ENCODE assay signal across 15 cellular contexts in genomic region chr7:21971780-21972396, GRCh38. TPM values are rescaled to one million over a fixed set of nuclear protein-coding genes. Genes with fewer than 3 reads are reported as not detected.
DNase-seq lines count a peak whose midpoint lies in the region; ATAC-seq and TF ChIP-seq lines count a peak whose summit lies in the region.
"Had no signal": no experiment of that assay in that cellular context is flagged by ENCODE, and none has a peak within 500 bp of the region (broad histone marks: within the 10 kb centered on the region; RNA-seq: fewer than 3 reads in every experiment).

No MANE protein-coding gene starts in this region.

- H3K4me1 Mint-ChIP-seq in GM23338 (peaks cover 2% of the 10 kb centered on the region; the same call in 2 of the 3 replicates), neural crest cell (no peaks in the 10 kb centered on the region)
- H3K4me1 Mint-ChIP-seq in effector memory CD8-positive, alpha-beta T cell (ENCODE audit: low read depth in 2 of 2): peaks cover 4 to 5% of the 10 kb centered on the region in 2 donors

- H3K9me3 Mint-ChIP-seq in GM23338: no peaks in the 10 kb centered on the region
- peaks cover 13% of the 10 kb centered on the region for H3K9me3 Mint-ChIP-seq in neural crest cell
- no peaks in the 10 kb centered on the region for H3K9me3 Mint-ChIP-seq in effector memory CD8-positive, alpha-beta T cell
- H3K9me3 Mint-ChIP-seq: CD8-positive, alpha-beta T cell had no signal

- no peak for DNase-seq in GM23338 (ENCODE audit: low spot score)
- DNase-seq in cerebellar cortex (ENCODE audit: low spot score): peak; percentile 49
- DNase-seq in neural crest cell (ENCODE audit: low read depth, low spot score): no peak
- DNase-seq in GM19238 (ENCODE audit: insufficient read length, low spot score): no peak
- DNase-seq in effector memory CD8-positive, alpha-beta T cell: no peak
- DNase-seq: CD8-positive, alpha-beta T cell; NCI-H2029; NCI-H2171 treated with DMSO at 0.1 percent for 48 hours; NCI-H82; Peyer's patch; Right ventricle myocardium superior had no signal

- peak overlapping the region; percentile 87 for H2AFZ ChIP-seq in GM23338

- H3K27ac Mint-ChIP-seq in GM23338 (no peak overlapping the region), neural crest cell (ENCODE audit: unreplicated experiment) (peak overlapping the region; percentile 35)
- no peak overlapping the region for H3K27ac Mint-ChIP-seq in effector memory CD8-positive, alpha-beta T cell
- H3K27ac Mint-ChIP-seq: B cell; CD8-positive, alpha-beta T cell had no signal

- no peaks in the 10 kb centered on the region for H4K20me1 ChIP-seq in GM23338 (replicated peaks; ENCODE audit: insufficient read depth)

- H3K36me3 Mint-ChIP-seq in GM23338 (ENCODE audit: low read depth) (no peaks in the 10 kb centered on the region), neural crest cell (ENCODE audit: low read depth) (peaks cover 4% of the 10 kb centered on the region)
- H3K36me3 Mint-ChIP-seq in effector memory CD8-positive, alpha-beta T cell (ENCODE audit: insufficient read depth): no peaks in the 10 kb centered on the region
- H3K36me3 Mint-ChIP-seq: CD8-positive, alpha-beta T cell had no signal

- TF ChIP-seq CTCF in GM23338 (conservative IDR thresholded peaks at IDR 0.05; ENCODE audit: low read depth in 2 of 2) (no peak), neural crest cell (conservative IDR thresholded peaks at IDR 0.05) (no peak)

- ATAC-seq in GM23338 (peak; percentile 71), HG03342 (IDR thresholded peaks at IDR 0.05; ENCODE audit: unreplicated experiment) (no peak)
- no peak for ATAC-seq in effector memory CD8-positive, alpha-beta T cell (replicated peaks)
- ATAC-seq: CD8-positive, alpha-beta T cell had no signal

- H3K79me2 ChIP-seq in GM23338 (replicated peaks; ENCODE audit: insufficient read depth): no peaks in the 10 kb centered on the region

- no peaks in the 10 kb centered on the region for H3F3A ChIP-seq in GM23338 (replicated peaks; ENCODE audit: low read depth)

- H3K9me2 ChIP-seq in GM23338 (ENCODE audit: insufficient read depth): no peaks in the 10 kb centered on the region

- H3K4me2 ChIP-seq in GM23338: no peak overlapping the region
- H3K4me2 ChIP-seq: KMS-11 had no signal

- no peaks in the 10 kb centered on the region for H3K4me1 ChIP-seq in GM23338 (ENCODE audit: insufficient read depth)
- no peaks in the 10 kb centered on the region for H3K4me1 ChIP-seq in HUES64 (ENCODE audit: insufficient read depth, low read length)

- H3K9ac ChIP-seq in HUES64 (ENCODE audit: low read depth, low read length): peak overlapping the region; percentile 54; the same call in 1 of the 2 replicates
- H3K9ac ChIP-seq: KMS-11 had no signal

- H3K27me3 ChIP-seq in GM23338 (ENCODE audit: insufficient read depth): no peaks in the 10 kb centered on the region
- no peaks in the 10 kb centered on the region for H3K27me3 ChIP-seq in HUES64 (ENCODE audit: insufficient read depth, low read length)
- H3K27me3 ChIP-seq: Peyer's patch had no signal

- no peaks in the 10 kb centered on the region; the same call in 1 of the 2 replicates for H3K9me3 ChIP-seq in HUES64 (ENCODE audit: insufficient read depth, low read depth, low read length)
- H3K9me3 ChIP-seq: Peyer's patch had no signal

- H3K36me3 ChIP-seq in GM23338 (ENCODE audit: insufficient read depth): no peaks in the 10 kb centered on the region
- H3K36me3 ChIP-seq in HUES64 (ENCODE audit: insufficient read depth, low read length): no peaks in the 10 kb centered on the region
- H3K36me3 ChIP-seq: Peyer's patch had no signal

- H3K27ac ChIP-seq in GM23338 (ENCODE audit: low read depth): no peak overlapping the region
- H3K27ac ChIP-seq in HUES64 (ENCODE audit: low read depth, low read length): no peak overlapping the region
- H3K27ac ChIP-seq: KMS-11, Peyer's patch had no signal

- 93% methylated on average over 6 of the region's 6 CpGs for WGBS in HUES64

- H3K4me3 ChIP-seq in GM23338 (no peak overlapping the region), HUES64 (ENCODE audit: low read length) (no peak overlapping the region)
- H3K4me3 ChIP-seq: Peyer's patch had no signal

- peaks cover 8% of the 10 kb centered on the region for H3K27me3 Mint-ChIP-seq in GM23338 (ENCODE audit: insufficient read depth, low read depth, poor library complexity)
- H3K27me3 Mint-ChIP-seq in neural crest cell (ENCODE audit: low read depth): no peaks in the 10 kb centered on the region
- peaks cover 8 to 9% of the 10 kb centered on the region in 2 donors for H3K27me3 Mint-ChIP-seq in effector memory CD8-positive, alpha-beta T cell
- H3K27me3 Mint-ChIP-seq: B cell had no signal

- no peak overlapping the region for H3K4me3 Mint-ChIP-seq in GM23338
- no peak overlapping the region for H3K4me3 Mint-ChIP-seq in neural crest cell
- no peak overlapping the region for H3K4me3 Mint-ChIP-seq in effector memory CD8-positive, alpha-beta T cell
- H3K4me3 Mint-ChIP-seq: B cell; CD8-positive, alpha-beta T cell had no signal

TF ChIP-seq in GM23338, 12 proteins besides CTCF, POLR2A, EP300 and RAD21 (continues in another document):
- TF ChIP-seq POLR2AphosphoS5 (IDR thresholded peaks at IDR 0.05; ENCODE audit: low read depth) (no peak), EZH2 (IDR thresholded peaks at IDR 0.05; ENCODE audit: low read depth, unreplicated experiment) (no peak), ZNF462 (CRISPR knock-in tag; IDR thresholded peaks at IDR 0.05) (no peak), EZH2phosphoT487 (IDR thresholded peaks at IDR 0.05; ENCODE audit: unreplicated experiment) (no peak), ZNF114 (CRISPR knock-in tag; IDR thresholded peaks at IDR 0.05) (no peak)

RNA-seq across cellular contexts. Expression of gene CDCA7L, which starts 26.2 kb away (rescaled TPM):
- 174 and 202 TPM in 2 replicates for total RNA-seq in GM23338 (2014; rRNA removed; shearing (Covaris generic))
- 187 and 194 TPM in 2 replicates for polyA plus RNA-seq in GM23338 (2016; fragmentation: Nextera tagmentation; extraction: Ambion mirVana)
- polyA plus RNA-seq in HUES64 (2013, experiment 1 of 2): 73.6 TPM
- polyA plus RNA-seq in HUES64 (2013, experiment 2 of 2): 83.2 TPM
- total RNA-seq in neural crest cell: 84.7 and 86.6 TPM in 2 replicates
